1 cellular context compared by ENCODE assay signal in the genomic region with DNA sequence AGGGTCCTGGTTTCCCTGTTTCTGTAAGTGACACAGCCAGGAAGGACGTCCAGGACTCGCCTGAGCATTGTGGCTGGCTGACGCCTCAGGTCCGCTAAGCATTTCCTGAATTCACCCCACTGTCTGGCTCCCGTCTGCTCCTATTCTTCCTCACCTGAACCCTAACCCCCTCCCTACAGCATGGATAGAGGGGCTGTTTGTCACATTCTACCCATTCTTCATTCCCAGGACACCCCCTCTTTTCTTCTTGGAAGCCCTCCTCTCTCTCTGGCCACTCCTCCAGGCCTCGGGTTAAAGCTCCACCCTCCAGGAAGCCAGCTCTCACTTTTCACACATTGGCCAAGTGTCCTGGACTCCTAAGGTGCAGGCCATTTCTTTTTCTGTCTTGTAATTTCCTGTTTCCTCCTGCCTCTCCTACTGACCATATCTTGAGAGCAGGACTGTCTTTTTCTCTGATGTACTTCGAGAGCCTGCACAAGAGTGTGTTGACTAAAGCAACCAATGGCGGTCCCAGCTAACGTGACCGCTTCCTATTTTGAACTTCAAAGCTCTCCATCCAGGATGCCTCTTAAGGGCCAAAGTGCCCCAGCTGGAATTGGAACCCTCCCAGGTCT.
TF ChIP-seq lines count a peak whose summit lies in the region.

No MANE protein-coding gene starts in this region.

TF ChIP-seq in HepG2, 621 proteins besides CTCF, POLR2A, EP300 and RAD21 (continued from another document and continues in another):
- TF ChIP-seq SIX4 (CRISPR knock-in tag; IDR thresholded peaks at IDR 0.05) (no peak), ZNF431 (CRISPR knock-in tag; IDR thresholded peaks at IDR 0.05; ENCODE audit: borderline replicate concordance, low read depth) (no peak), HOXA9 (CRISPR knock-in tag; IDR thresholded peaks at IDR 0.05; ENCODE audit: borderline replicate concordance) (no peak), ZNF121 (CRISPR knock-in tag; IDR thresholded peaks at IDR 0.05) (0 out of 2 replicates have a peak, but pooled peaks have one; percentile 12), ZNF747 (CRISPR knock-in tag; IDR thresholded peaks at IDR 0.05; ENCODE audit: borderline replicate concordance) (0 out of 2 replicates have a peak, but pooled peaks have one; percentile 23), KLF15 (CRISPR knock-in tag; IDR thresholded peaks at IDR 0.05; ENCODE audit: borderline replicate concordance) (no peak), AHR (CRISPR knock-in tag; IDR thresholded peaks at IDR 0.05) (no peak), TBX2 (CRISPR knock-in tag; IDR thresholded peaks at IDR 0.05; ENCODE audit: borderline replicate concordance) (peak; percentile 54; the same call in 1 of the 2 replicates), KAT8 (CRISPR knock-in tag; IDR thresholded peaks at IDR 0.05) (peak; percentile 54; the same call in 1 of the 2 replicates), ZNF451 (CRISPR knock-in tag; IDR thresholded peaks at IDR 0.05) (no peak), ZNF282 (IDR thresholded peaks at IDR 0.05; ENCODE audit: partially characterized antibody) (no peak), POGZ (CRISPR knock-in tag; IDR thresholded peaks at IDR 0.05) (peak; percentile 14; the same call in 1 of the 2 replicates)
- TF ChIP-seq, protein P1, sequence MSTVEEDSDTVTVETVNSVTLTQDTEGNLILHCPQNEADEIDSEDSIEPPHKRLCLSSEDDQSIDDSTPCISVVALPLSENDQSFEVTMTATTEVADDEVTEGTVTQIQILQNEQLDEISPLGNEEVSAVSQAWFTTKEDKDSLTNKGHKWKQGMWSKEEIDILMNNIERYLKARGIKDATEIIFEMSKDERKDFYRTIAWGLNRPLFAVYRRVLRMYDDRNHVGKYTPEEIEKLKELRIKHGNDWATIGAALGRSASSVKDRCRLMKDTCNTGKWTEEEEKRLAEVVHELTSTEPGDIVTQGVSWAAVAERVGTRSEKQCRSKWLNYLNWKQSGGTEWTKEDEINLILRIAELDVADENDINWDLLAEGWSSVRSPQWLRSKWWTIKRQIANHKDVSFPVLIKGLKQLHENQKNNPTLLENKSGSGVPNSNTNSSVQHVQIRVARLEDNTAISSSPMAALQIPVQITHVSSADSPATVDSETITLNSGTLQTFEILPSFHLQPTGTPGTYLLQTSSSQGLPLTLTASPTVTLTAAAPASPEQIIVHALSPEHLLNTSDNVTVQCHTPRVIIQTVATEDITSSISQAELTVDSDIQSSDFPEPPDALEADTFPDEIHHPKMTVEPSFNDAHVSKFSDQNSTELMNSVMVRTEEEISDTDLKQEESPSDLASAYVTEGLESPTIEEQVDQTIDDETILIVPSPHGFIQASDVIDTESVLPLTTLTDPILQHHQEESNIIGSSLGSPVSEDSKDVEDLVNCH (CRISPR knock-in tag; IDR thresholded peaks at IDR 0.05): no peak
- TF ChIP-seq, protein P2, sequence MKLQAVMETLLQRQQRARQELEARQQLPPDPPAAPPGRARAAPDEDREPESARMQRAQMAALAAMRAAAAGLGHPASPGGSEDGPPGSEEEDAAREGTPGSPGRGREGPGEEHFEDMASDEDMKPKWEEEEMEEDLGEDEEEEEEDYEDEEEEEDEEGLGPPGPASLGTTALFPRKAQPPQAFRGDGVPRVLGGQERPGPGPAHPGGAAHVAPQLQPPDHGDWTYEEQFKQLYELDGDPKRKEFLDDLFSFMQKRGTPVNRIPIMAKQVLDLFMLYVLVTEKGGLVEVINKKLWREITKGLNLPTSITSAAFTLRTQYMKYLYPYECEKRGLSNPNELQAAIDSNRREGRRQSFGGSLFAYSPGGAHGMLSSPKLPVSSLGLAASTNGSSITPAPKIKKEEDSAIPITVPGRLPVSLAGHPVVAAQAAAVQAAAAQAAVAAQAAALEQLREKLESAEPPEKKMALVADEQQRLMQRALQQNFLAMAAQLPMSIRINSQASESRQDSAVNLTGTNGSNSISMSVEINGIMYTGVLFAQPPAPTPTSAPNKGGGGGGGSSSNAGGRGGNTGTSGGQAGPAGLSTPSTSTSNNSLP (IDR thresholded peaks at IDR 0.05; ENCODE audit: low read depth, low read length): no peak
- TF ChIP-seq, protein P3, sequence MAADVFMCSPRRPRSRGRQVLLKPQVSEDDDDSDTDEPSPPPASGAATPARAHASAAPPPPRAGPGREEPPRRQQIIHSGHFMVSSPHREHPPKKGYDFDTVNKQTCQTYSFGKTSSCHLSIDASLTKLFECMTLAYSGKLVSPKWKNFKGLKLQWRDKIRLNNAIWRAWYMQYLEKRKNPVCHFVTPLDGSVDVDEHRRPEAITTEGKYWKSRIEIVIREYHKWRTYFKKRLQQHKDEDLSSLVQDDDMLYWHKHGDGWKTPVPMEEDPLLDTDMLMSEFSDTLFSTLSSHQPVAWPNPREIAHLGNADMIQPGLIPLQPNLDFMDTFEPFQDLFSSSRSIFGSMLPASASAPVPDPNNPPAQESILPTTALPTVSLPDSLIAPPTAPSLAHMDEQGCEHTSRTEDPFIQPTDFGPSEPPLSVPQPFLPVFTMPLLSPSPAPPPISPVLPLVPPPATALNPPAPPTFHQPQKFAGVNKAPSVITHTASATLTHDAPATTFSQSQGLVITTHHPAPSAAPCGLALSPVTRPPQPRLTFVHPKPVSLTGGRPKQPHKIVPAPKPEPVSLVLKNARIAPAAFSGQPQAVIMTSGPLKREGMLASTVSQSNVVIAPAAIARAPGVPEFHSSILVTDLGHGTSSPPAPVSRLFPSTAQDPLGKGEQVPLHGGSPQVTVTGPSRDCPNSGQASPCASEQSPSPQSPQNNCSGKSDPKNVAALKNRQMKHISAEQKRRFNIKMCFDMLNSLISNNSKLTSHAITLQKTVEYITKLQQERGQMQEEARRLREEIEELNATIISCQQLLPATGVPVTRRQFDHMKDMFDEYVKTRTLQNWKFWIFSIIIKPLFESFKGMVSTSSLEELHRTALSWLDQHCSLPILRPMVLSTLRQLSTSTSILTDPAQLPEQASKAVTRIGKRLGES (CRISPR knock-in tag; IDR thresholded peaks at IDR 0.05; ENCODE audit: borderline replicate concordance): no peak
- TF ChIP-seq, protein P4, sequence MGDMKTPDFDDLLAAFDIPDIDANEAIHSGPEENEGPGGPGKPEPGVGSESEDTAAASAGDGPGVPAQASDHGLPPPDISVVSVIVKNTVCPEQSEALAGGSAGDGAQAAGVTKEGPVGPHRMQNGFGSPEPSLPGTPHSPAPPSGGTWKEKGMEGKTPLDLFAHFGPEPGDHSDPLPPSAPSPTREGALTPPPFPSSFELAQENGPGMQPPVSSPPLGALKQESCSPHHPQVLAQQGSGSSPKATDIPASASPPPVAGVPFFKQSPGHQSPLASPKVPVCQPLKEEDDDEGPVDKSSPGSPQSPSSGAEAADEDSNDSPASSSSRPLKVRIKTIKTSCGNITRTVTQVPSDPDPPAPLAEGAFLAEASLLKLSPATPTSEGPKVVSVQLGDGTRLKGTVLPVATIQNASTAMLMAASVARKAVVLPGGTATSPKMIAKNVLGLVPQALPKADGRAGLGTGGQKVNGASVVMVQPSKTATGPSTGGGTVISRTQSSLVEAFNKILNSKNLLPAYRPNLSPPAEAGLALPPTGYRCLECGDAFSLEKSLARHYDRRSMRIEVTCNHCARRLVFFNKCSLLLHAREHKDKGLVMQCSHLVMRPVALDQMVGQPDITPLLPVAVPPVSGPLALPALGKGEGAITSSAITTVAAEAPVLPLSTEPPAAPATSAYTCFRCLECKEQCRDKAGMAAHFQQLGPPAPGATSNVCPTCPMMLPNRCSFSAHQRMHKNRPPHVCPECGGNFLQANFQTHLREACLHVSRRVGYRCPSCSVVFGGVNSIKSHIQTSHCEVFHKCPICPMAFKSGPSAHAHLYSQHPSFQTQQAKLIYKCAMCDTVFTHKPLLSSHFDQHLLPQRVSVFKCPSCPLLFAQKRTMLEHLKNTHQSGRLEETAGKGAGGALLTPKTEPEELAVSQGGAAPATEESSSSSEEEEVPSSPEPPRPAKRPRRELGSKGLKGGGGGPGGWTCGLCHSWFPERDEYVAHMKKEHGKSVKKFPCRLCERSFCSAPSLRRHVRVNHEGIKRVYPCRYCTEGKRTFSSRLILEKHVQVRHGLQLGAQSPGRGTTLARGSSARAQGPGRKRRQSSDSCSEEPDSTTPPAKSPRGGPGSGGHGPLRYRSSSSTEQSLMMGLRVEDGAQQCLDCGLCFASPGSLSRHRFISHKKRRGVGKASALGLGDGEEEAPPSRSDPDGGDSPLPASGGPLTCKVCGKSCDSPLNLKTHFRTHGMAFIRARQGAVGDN (CRISPR knock-in tag; IDR thresholded peaks at IDR 0.05): peak; percentile 28; the same call in 1 of the 2 replicates
- TF ChIP-seq, protein P5, sequence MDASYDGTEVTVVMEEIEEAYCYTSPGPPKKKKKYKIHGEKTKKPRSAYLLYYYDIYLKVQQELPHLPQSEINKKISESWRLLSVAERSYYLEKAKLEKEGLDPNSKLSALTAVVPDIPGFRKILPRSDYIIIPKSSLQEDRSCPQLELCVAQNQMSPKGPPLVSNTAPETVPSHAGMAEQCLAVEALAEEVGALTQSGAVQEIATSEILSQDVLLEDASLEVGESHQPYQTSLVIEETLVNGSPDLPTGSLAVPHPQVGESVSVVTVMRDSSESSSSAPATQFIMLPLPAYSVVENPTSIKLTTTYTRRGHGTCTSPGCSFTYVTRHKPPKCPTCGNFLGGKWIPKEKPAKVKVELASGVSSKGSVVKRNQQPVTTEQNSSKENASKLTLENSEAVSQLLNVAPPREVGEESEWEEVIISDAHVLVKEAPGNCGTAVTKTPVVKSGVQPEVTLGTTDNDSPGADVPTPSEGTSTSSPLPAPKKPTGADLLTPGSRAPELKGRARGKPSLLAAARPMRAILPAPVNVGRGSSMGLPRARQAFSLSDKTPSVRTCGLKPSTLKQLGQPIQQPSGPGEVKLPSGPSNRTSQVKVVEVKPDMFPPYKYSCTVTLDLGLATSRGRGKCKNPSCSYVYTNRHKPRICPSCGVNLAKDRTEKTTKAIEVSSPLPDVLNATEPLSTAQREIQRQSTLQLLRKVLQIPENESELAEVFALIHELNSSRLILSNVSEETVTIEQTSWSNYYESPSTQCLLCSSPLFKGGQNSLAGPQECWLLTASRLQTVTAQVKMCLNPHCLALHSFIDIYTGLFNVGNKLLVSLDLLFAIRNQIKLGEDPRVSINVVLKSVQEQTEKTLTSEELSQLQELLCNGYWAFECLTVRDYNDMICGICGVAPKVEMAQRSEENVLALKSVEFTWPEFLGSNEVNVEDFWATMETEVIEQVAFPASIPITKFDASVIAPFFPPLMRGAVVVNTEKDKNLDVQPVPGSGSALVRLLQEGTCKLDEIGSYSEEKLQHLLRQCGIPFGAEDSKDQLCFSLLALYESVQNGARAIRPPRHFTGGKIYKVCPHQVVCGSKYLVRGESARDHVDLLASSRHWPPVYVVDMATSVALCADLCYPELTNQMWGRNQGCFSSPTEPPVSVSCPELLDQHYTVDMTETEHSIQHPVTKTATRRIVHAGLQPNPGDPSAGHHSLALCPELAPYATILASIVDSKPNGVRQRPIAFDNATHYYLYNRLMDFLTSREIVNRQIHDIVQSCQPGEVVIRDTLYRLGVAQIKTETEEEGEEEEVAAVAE (CRISPR knock-in tag; IDR thresholded peaks at IDR 0.05; ENCODE audit: borderline replicate concordance): no peak
- TF ChIP-seq, protein P6, sequence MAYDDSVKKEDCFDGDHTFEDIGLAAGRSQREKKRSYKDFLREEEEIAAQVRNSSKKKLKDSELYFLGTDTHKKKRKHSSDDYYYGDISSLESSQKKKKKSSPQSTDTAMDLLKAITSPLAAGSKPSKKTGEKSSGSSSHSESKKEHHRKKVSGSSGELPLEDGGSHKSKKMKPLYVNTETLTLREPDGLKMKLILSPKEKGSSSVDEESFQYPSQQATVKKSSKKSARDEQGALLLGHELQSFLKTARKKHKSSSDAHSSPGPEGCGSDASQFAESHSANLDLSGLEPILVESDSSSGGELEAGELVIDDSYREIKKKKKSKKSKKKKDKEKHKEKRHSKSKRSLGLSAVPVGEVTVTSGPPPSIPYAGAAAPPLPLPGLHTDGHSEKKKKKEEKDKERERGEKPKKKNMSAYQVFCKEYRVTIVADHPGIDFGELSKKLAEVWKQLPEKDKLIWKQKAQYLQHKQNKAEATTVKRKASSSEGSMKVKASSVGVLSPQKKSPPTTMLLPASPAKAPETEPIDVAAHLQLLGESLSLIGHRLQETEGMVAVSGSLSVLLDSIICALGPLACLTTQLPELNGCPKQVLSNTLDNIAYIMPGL (CRISPR knock-in tag; IDR thresholded peaks at IDR 0.05; ENCODE audit: borderline replicate concordance in 1 of 2, low read depth in 1 of 2): peak in 1 of 2 experiments; percentile 52; a peak in 1 of 4 replicates
- TF ChIP-seq, protein P7, sequence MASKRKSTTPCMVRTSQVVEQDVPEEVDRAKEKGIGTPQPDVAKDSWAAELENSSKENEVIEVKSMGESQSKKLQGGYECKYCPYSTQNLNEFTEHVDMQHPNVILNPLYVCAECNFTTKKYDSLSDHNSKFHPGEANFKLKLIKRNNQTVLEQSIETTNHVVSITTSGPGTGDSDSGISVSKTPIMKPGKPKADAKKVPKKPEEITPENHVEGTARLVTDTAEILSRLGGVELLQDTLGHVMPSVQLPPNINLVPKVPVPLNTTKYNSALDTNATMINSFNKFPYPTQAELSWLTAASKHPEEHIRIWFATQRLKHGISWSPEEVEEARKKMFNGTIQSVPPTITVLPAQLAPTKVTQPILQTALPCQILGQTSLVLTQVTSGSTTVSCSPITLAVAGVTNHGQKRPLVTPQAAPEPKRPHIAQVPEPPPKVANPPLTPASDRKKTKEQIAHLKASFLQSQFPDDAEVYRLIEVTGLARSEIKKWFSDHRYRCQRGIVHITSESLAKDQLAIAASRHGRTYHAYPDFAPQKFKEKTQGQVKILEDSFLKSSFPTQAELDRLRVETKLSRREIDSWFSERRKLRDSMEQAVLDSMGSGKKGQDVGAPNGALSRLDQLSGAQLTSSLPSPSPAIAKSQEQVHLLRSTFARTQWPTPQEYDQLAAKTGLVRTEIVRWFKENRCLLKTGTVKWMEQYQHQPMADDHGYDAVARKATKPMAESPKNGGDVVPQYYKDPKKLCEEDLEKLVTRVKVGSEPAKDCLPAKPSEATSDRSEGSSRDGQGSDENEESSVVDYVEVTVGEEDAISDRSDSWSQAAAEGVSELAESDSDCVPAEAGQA (IDR thresholded peaks at IDR 0.05; ENCODE audit: low read depth): no peak
- TF ChIP-seq, protein P7 (CRISPR knock-in tag; IDR thresholded peaks at IDR 0.05; ENCODE audit: borderline replicate concordance): no peak
